8 cellular contexts compared by ENCODE assay signal in the genomic region with DNA sequence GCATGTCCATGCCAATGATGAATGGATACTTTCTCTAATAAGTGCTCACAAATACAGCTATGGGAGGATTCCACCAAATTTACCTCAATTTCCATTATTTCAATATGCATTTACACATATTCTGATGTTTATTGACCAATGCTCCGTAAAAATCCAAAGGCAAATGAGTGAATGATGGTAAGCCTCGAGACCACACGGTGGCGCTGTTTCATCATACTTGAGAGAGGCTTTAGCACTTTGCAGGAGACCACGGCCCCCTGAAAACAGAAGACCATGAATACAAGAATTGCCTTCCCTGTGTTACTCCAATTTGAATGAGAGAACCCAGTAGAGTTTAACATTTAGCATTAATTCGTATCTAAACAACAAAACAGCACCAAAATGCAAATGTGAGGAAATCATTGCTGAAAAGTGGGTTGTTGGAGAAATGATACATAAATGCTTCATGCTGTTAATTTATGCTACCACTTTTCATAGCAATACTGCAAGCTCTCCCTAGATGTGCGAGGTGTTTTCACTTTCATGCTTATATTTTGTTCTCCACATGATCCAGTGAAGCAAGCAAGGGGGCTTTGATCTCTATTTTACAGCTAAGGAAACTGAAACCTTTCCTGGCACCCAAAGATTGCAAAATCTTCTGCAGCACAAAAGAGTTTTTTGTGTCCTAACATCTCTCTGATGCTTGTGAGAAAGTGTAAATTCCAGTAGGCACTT. TPM values are rescaled to one million over a fixed set of nuclear protein-coding genes. Genes with fewer than 3 reads are reported as not detected.
DNase-seq lines count a peak whose midpoint lies in the region; ATAC-seq and TF ChIP-seq lines count a peak whose summit lies in the region.

No MANE protein-coding gene starts in this region.

- H3K9me3 Mint-ChIP-seq in activated naive CD8-positive, alpha-beta T cell treated with anti-CD3 and anti-CD28 coated beads, Interleukin-2, amount 50 U/mL, for 24 hours, result no peaks in the 10 kb centered on the region

- no peak for ATAC-seq in activated naive CD8-positive, alpha-beta T cell treated with anti-CD3 and anti-CD28 coated beads, Interleukin-2, amount 50 U/mL, for 24 hours
- peak; percentile 72 for ATAC-seq in left cardiac atrium
- no peak for ATAC-seq in HG02981 (IDR thresholded peaks at IDR 0.05; ENCODE audit: unreplicated experiment)

- H3K27ac Mint-ChIP-seq in activated naive CD8-positive, alpha-beta T cell treated with anti-CD3 and anti-CD28 coated beads, Interleukin-2, amount 50 U/mL, for 24 hours, result no peak overlapping the region

- peaks cover 4% of the 10 kb centered on the region for H3K27me3 Mint-ChIP-seq in activated naive CD8-positive, alpha-beta T cell treated with anti-CD3 and anti-CD28 coated beads, Interleukin-2, amount 50 U/mL, for 24 hours

- peak; percentile 35 to 67 for DNase-seq in NCI-H524 (lab: John Stamatoyannopoulos, UW)
- no peak for DNase-seq in NCI-H524 treated with DMSO at 0.1 percent for 48 hours (lab: John Stamatoyannopoulos, UW)
- DNase-seq in NB4 (ENCODE audit: low read depth), result peak; percentile 83
- peak; percentile 77 for DNase-seq in SKM-1 (lab: John Stamatoyannopoulos, UW; ENCODE audit: unreplicated experiment)
- peak; percentile 65 for DNase-seq in activated naive CD8-positive, alpha-beta T cell treated with anti-CD3 and anti-CD28 coated beads, Interleukin-2, amount 50 U/mL, for 24 hours
- DNase-seq in left cardiac atrium, result peak; percentile 71
- DNase-seq in putamen (ENCODE audit: low spot score), result peak; percentile 84

- H3K36me3 Mint-ChIP-seq in activated naive CD8-positive, alpha-beta T cell treated with anti-CD3 and anti-CD28 coated beads, Interleukin-2, amount 50 U/mL, for 24 hours (ENCODE audit: low read depth), result no peaks in the 10 kb centered on the region

- TF ChIP-seq CTCF in NB4 (IDR thresholded peaks at IDR 0.05; ENCODE audit: low read depth, low read length), result peak; percentile 82

- intact Hi-C loops in left cardiac atrium (cut with DNase I), result loop anchor here (1.0 to 5.0 kb wide), 4 partner anchors 184 to 486 kb away; no protein-coding TSS in a partner anchor

- no peak overlapping the region for H3K4me3 ChIP-seq in NB4 (ENCODE audit: low read depth, low read length)

- H3K4me1 Mint-ChIP-seq in activated naive CD8-positive, alpha-beta T cell treated with anti-CD3 and anti-CD28 coated beads, Interleukin-2, amount 50 U/mL, for 24 hours, result peaks cover 16% of the 10 kb centered on the region

- no peak overlapping the region for H3K4me3 Mint-ChIP-seq in activated naive CD8-positive, alpha-beta T cell treated with anti-CD3 and anti-CD28 coated beads, Interleukin-2, amount 50 U/mL, for 24 hours

- no peak for TF ChIP-seq POLR2A in NB4 (IDR thresholded peaks at IDR 0.05; ENCODE audit: extremely low read depth, insufficient read length)

RNA-seq across cellular contexts. Expression of a gene that starts 35.4 kb away (rescaled TPM):
- total RNA-seq in left cardiac atrium, result 1 to 10 TPM; 3.9 to 6.0 TPM

Comparison
In these comparisons a context has a peak if more than half of its experiments do, and no peak if none do; other contexts are left out.
1. ATAC-seq: peak in left cardiac atrium (2 of 2); none in activated naive CD8-positive, alpha-beta T cell treated with anti-CD3 and anti-CD28 coated beads, Interleukin-2, amount 50 U/mL, for 24 hours (single experiment) and HG02981 (single experiment).